ENCODE assay signal across 8 cellular contexts in genomic region chr2:211035548-211036185, GRCh38.
A peak's percentile ranks its signal among the peaks of the same experiment; 100 is the strongest.
DNase-seq lines count a peak whose midpoint lies in the region; ATAC-seq and TF ChIP-seq lines count a peak whose summit lies in the region.

No MANE protein-coding gene starts in this region.

- H2AFZ ChIP-seq in neural cell (ENCODE audit: low read depth, low read length) = no peak overlapping the region

- H3K9me3 ChIP-seq in neural cell (ENCODE audit: low read length) (no peaks in the 10 kb centered on the region), sigmoid colon (no peaks in the 10 kb centered on the region), thyroid gland (no peaks in the 10 kb centered on the region)

- H3K27ac ChIP-seq in neural cell (ENCODE audit: low read length) (no peak overlapping the region), sigmoid colon (no peak overlapping the region), thyroid gland (no peak overlapping the region)

- H3K4me1 Mint-ChIP-seq in brain = peaks cover 44% of the 10 kb centered on the region

- 37 to 56% methylated on average over 4 of the region's 4 CpGs for WGBS in sigmoid colon, 2 donors
- 65 to 73% methylated on average over 4 of the region's 4 CpGs for WGBS in thyroid gland, 2 donors

- no peak overlapping the region for H3K9ac ChIP-seq in neural cell (ENCODE audit: low read length)

- no peaks in the 10 kb centered on the region for H3K27me3 ChIP-seq in neural cell (ENCODE audit: insufficient read depth, low read depth, low read length)
- no peaks in the 10 kb centered on the region for H3K27me3 ChIP-seq in sigmoid colon
- H3K27me3 ChIP-seq in thyroid gland = no peaks in the 10 kb centered on the region

- no peaks in the 10 kb centered on the region for H3K36me3 Mint-ChIP-seq in brain

- no peaks in the 10 kb centered on the region for H3K79me2 ChIP-seq in neural cell (replicated peaks; ENCODE audit: insufficient read depth, low read length)

- no peak overlapping the region for H3K4me2 ChIP-seq in neural cell (ENCODE audit: low read length)

- TF ChIP-seq RAD21 in Ishikawa (IDR thresholded peaks at IDR 0.05; ENCODE audit: low read depth) (peak; percentile 51), neural cell (conservative IDR thresholded peaks at IDR 0.05) (no peak)

- H3K9me3 Mint-ChIP-seq in brain = peaks cover 0 to 6% (median 2%) of the 10 kb centered on the region in 5 experiments

- intact Hi-C loops in sigmoid colon (cut with DNase I) = no loop called here
- intact Hi-C loops in thyroid gland (cut with DNase I) = no loop called here

- no peaks in the 10 kb centered on the region for H3K36me3 ChIP-seq in neural cell (ENCODE audit: insufficient read depth, low read length)
- no peaks in the 10 kb centered on the region for H3K36me3 ChIP-seq in sigmoid colon
- no peaks in the 10 kb centered on the region for H3K36me3 ChIP-seq in thyroid gland

- no peak for TF ChIP-seq POLR2A in sigmoid colon (IDR thresholded peaks at IDR 0.05)
- TF ChIP-seq POLR2A in thyroid gland (IDR thresholded peaks at IDR 0.05) = no peak

- H4K20me1 ChIP-seq in neural cell (ENCODE audit: insufficient read depth) = no peaks in the 10 kb centered on the region

- no peaks in the 10 kb centered on the region for H3F3A ChIP-seq in neural cell (ENCODE audit: insufficient read depth, low read length, poor library complexity, severe bottlenecking)

- no peak for DNase-seq in AG09319 (ENCODE audit: extremely low read depth, low read depth)
- DNase-seq in sigmoid colon = no peak
- DNase-seq in NCI-H2196 (lab: John Stamatoyannopoulos, UW; ENCODE audit: unreplicated experiment) = no peak
- DNase-seq in thyroid gland = no peak

- H3K9me2 ChIP-seq in neural cell (ENCODE audit: insufficient read depth, low read length) = no peaks in the 10 kb centered on the region

- no peak overlapping the region for H3K4me3 Mint-ChIP-seq in brain

- peak; percentile 80 for ATAC-seq in GM18909 (IDR thresholded peaks at IDR 0.05; ENCODE audit: poor library complexity, unreplicated experiment)

- TF ChIP-seq EP300 in Ishikawa (IDR thresholded peaks at IDR 0.05; ENCODE audit: borderline replicate concordance) = no peak
- no peak for TF ChIP-seq EP300 in neural cell (conservative IDR thresholded peaks at IDR 0.05; ENCODE audit: poor library complexity, severe bottlenecking)
- no peak for TF ChIP-seq EP300 in sigmoid colon (IDR thresholded peaks at IDR 0.05)

- no peaks in the 10 kb centered on the region for H3K4me1 ChIP-seq in sigmoid colon
- H3K4me1 ChIP-seq in thyroid gland = no peaks in the 10 kb centered on the region

- H3K27ac Mint-ChIP-seq in brain = peak overlapping the region in 1 of 5 experiments; percentile 13

- peaks cover 3% of the 10 kb centered on the region for H3K27me3 Mint-ChIP-seq in brain

- H3K4me3 ChIP-seq in neural cell (ENCODE audit: low read length) (no peak overlapping the region), sigmoid colon (no peak overlapping the region), thyroid gland (replicated peaks in 1 of 3) (no peak overlapping the region)

- peak; percentile 22 for TF ChIP-seq CTCF in AG09319 (IDR thresholded peaks at IDR 0.05; ENCODE audit: low read depth, low read length)
- peak; percentile 61 to 64 for TF ChIP-seq CTCF in brain (conservative IDR thresholded peaks at IDR 0.05)
- TF ChIP-seq CTCF in neural cell (IDR thresholded peaks at IDR 0.05; ENCODE audit: poor library complexity, severe bottlenecking) = peak; percentile 15
- TF ChIP-seq CTCF in sigmoid colon (IDR thresholded peaks at IDR 0.05) = no peak
- peak in 3 of 6 experiments; percentile 31 to 48 (median 38) for TF ChIP-seq CTCF in thyroid gland (IDR thresholded peaks at IDR 0.05)

TF ChIP-seq in Ishikawa, 13 proteins besides CTCF, POLR2A, EP300 and RAD21 (continues in another document):
- TF ChIP-seq CEBPB (IDR thresholded peaks at IDR 0.05) (no peak), EGR1 (IDR thresholded peaks at IDR 0.05) (no peak), CREB1 (IDR thresholded peaks at IDR 0.05; ENCODE audit: low read depth) (no peak), TAF1 (IDR thresholded peaks at IDR 0.05; ENCODE audit: low read depth) (no peak), YY1 (IDR thresholded peaks at IDR 0.05; ENCODE audit: low read depth) (no peak), ZBTB7A (IDR thresholded peaks at IDR 0.05; ENCODE audit: low read depth) (no peak), FOXM1 (IDR thresholded peaks at IDR 0.05; ENCODE audit: borderline replicate concordance, low read depth) (no peak), NFIC (IDR thresholded peaks at IDR 0.05) (no peak), TCF12 (IDR thresholded peaks at IDR 0.05; ENCODE audit: low read depth) (no peak)
- TF ChIP-seq, protein P1, sequence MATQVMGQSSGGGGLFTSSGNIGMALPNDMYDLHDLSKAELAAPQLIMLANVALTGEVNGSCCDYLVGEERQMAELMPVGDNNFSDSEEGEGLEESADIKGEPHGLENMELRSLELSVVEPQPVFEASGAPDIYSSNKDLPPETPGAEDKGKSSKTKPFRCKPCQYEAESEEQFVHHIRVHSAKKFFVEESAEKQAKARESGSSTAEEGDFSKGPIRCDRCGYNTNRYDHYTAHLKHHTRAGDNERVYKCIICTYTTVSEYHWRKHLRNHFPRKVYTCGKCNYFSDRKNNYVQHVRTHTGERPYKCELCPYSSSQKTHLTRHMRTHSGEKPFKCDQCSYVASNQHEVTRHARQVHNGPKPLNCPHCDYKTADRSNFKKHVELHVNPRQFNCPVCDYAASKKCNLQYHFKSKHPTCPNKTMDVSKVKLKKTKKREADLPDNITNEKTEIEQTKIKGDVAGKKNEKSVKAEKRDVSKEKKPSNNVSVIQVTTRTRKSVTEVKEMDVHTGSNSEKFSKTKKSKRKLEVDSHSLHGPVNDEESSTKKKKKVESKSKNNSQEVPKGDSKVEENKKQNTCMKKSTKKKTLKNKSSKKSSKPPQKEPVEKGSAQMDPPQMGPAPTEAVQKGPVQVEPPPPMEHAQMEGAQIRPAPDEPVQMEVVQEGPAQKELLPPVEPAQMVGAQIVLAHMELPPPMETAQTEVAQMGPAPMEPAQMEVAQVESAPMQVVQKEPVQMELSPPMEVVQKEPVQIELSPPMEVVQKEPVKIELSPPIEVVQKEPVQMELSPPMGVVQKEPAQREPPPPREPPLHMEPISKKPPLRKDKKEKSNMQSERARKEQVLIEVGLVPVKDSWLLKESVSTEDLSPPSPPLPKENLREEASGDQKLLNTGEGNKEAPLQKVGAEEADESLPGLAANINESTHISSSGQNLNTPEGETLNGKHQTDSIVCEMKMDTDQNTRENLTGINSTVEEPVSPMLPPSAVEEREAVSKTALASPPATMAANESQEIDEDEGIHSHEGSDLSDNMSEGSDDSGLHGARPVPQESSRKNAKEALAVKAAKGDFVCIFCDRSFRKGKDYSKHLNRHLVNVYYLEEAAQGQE (IDR thresholded peaks at IDR 0.05; ENCODE audit: low read depth) = no peak
- TF ChIP-seq, protein P2, sequence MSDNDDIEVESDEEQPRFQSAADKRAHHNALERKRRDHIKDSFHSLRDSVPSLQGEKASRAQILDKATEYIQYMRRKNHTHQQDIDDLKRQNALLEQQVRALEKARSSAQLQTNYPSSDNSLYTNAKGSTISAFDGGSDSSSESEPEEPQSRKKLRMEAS (IDR thresholded peaks at IDR 0.05) = no peak

TF ChIP-seq in neural cell, 6 proteins besides CTCF, POLR2A, EP300 and RAD21:
- no peak for TF ChIP-seq MXI1 (conservative IDR thresholded peaks at IDR 0.05; ENCODE audit: poor library complexity, severe bottlenecking)
- TF ChIP-seq, protein P1 (IDR thresholded peaks at IDR 0.05; ENCODE audit: borderline replicate concordance) = no peak
- TF ChIP-seq SMC3 (conservative IDR thresholded peaks at IDR 0.05; ENCODE audit: poor library complexity) = no peak
- TF ChIP-seq TAF1 (IDR thresholded peaks at IDR 0.05; ENCODE audit: low read depth) = no peak
- no peak for TF ChIP-seq EZH2 (IDR thresholded peaks at IDR 0.05; ENCODE audit: borderline replicate concordance, insufficient read depth, low read length, poor library complexity, severe bottlenecking)
- TF ChIP-seq POLR2AphosphoS5 (IDR thresholded peaks at IDR 0.05) = no peak

Comparison
In these comparisons a context has a peak if more than half of its experiments do, and no peak if none do; other contexts are left out.
1. CTCF ChIP-seq: peak in AG09319 (single experiment), brain (2 of 2) and neural cell (single experiment); none in sigmoid colon (0 of 4).